ENCODE assay signal across 6 cellular contexts in genomic region chr17:7323731-7324437, GRCh38.
DNase-seq lines count a peak whose midpoint lies in the region; ATAC-seq and TF ChIP-seq lines count a peak whose summit lies in the region.

No MANE protein-coding gene starts in this region.

- ATAC-seq in GM21360 (IDR thresholded peaks at IDR 0.05; ENCODE audit: unreplicated experiment) = no peak
- ATAC-seq in GM21737 (IDR thresholded peaks at IDR 0.05; ENCODE audit: unreplicated experiment) = no peak

- peak; percentile 79 for TF ChIP-seq CTCF in HEK293 (tag by site-specific recombination; IDR thresholded peaks at IDR 0.05)

- peaks cover 6% of the 10 kb centered on the region for H3K4me1 ChIP-seq in HEK293 (ENCODE audit: control insufficient read depth, insufficient read depth, low read length)

- peaks cover 31 to 78% of the 10 kb centered on the region in 2 experiments for H3K36me3 ChIP-seq in HEK293 (ENCODE audit: control insufficient read depth in 2 of 2, insufficient read depth in 1 of 2, low read length in 2 of 2)

- no peaks in the 10 kb centered on the region for H3K9me3 ChIP-seq in HEK293 (ENCODE audit: control insufficient read depth, insufficient read depth, low read depth, low read length)

- DNase-seq in activated T-cell treated with anti-CD3 and anti-CD28 coated beads for 4 hours = peak; percentile 52
- peak; percentile 84 for DNase-seq in iPS-NIHi7 (ENCODE audit: extremely low spot score)
- DNase-seq in stromal cell of bone marrow (ENCODE audit: low read depth) = peak; percentile 6

- CTCF ChIA-PET in HEK293 (lab: Yijun Ruan, JAX) = interaction anchor here (1.0 to 5.2 kb wide), 10 partner anchors 12 to 237 kb away, joined by 3 to 50 read pairs (median 4); partner anchors contain the start of gene ACAP1

- no peak overlapping the region for H3K27ac ChIP-seq in HEK293 (ENCODE audit: extremely low read depth, low read depth, low read length)

- H3K4me3 ChIP-seq in HEK293 (ENCODE audit: low read depth, low read length) = no peak overlapping the region

- POLR2A ChIA-PET in HEK293 (lab: Yijun Ruan, JAX) = interaction anchor here (0.9 to 1.1 kb wide), 2 partner anchors 20 to 160 kb away, joined by 3 read pairs; partner anchors contain the start of gene POLR2A

TF ChIP-seq in HEK293, 187 proteins besides CTCF, POLR2A, EP300 and RAD21:
- TF ChIP-seq ZNF654 (tag by site-specific recombination; IDR thresholded peaks at IDR 0.05; ENCODE audit: low read depth) (peak; percentile 16; the same call in 1 of the 2 replicates), ZBTB26 (tag by site-specific recombination; optimal IDR thresholded peaks at IDR 0.05) (peak; percentile 15), ZNF335 (tag by site-specific recombination; conservative IDR thresholded peaks at IDR 0.05) (peak; percentile 35; the same call in 1 of the 2 replicates), ZBTB6 (tag by site-specific recombination; IDR thresholded peaks at IDR 0.05) (no peak)

Comparison
In these comparisons a context has a peak if more than half of its experiments do, and no peak if none do; other contexts are left out.
1. DNase-seq: peak in every context shown above with its lines; median percentile 84 in iPS-NIHi7; 52 in activated T-cell treated with anti-CD3 and anti-CD28 coated beads for 4 hours; 6 in stromal cell of bone marrow.